1 cellular context compared by ENCODE assay signal in the genomic region with DNA sequence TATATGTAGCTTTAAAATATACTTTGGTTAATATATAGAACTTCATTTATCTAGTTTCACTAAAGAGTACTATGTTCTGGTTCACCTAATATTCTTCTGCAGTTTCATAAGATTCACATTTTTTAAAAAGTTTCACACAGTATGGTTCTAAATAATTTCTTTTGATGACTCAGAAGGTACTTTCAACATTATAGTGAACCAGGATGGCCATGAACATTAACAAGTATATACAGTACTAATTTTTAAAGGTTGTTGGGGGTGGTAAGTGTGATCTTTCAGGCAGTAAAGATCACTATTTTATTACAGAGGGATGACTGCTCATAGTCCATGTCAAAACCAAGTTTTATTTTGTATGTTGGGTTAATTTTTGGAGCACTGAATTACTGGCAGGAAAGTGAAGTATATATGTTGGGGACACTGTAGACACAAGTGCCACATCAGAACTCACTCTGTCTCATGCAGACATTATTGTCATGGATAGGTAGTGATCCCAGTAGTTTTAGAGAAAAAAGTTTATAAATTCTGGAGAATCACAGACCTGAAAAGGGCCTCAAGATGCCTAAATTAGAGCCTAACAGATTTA.
TF ChIP-seq lines count a peak whose summit lies in the region.

No MANE protein-coding gene starts in this region.

TF ChIP-seq in HepG2, 621 proteins besides CTCF, POLR2A, EP300 and RAD21:
- TF ChIP-seq NFKBIZ (CRISPR knock-in tag; IDR thresholded peaks at IDR 0.05) (no peak), ELF1 (CRISPR knock-in tag; IDR thresholded peaks at IDR 0.05) (no peak), NAIF1 (CRISPR knock-in tag; IDR thresholded peaks at IDR 0.05; ENCODE audit: borderline replicate concordance) (no peak), ARID2 (CRISPR knock-in tag; IDR thresholded peaks at IDR 0.05; ENCODE audit: borderline replicate concordance) (no peak), NR3C1 (CRISPR knock-in tag; IDR thresholded peaks at IDR 0.05) (no peak), ZNF569 (CRISPR knock-in tag; IDR thresholded peaks at IDR 0.05; ENCODE audit: borderline replicate concordance) (no peak), HOXA9 (CRISPR knock-in tag; IDR thresholded peaks at IDR 0.05; ENCODE audit: borderline replicate concordance) (no peak), ZNF24 (IDR thresholded peaks at IDR 0.05) (no peak), ZNF207 (IDR thresholded peaks at IDR 0.05; ENCODE audit: borderline replicate concordance) (no peak), TSC22D2 (CRISPR knock-in tag; IDR thresholded peaks at IDR 0.05; ENCODE audit: borderline replicate concordance) (no peak), GTF2F1 (IDR thresholded peaks at IDR 0.05; ENCODE audit: low read length) (no peak), HOXA7 (CRISPR knock-in tag; IDR thresholded peaks at IDR 0.05) (no peak), RXRB (CRISPR knock-in tag; IDR thresholded peaks at IDR 0.05; ENCODE audit: borderline replicate concordance) (no peak), NPAS2 (CRISPR knock-in tag; IDR thresholded peaks at IDR 0.05; ENCODE audit: borderline replicate concordance) (no peak), ZSCAN25 (CRISPR knock-in tag; IDR thresholded peaks at IDR 0.05) (no peak), NBN (conservative IDR thresholded peaks at IDR 0.05) (no peak), ASH2L (IDR thresholded peaks at IDR 0.05; ENCODE audit: insufficient read length, low read depth, low read length) (no peak), ZNF160 (CRISPR knock-in tag; IDR thresholded peaks at IDR 0.05) (no peak), ZNF782 (CRISPR knock-in tag; IDR thresholded peaks at IDR 0.05; ENCODE audit: borderline replicate concordance) (no peak)
- TF ChIP-seq, protein P1, sequence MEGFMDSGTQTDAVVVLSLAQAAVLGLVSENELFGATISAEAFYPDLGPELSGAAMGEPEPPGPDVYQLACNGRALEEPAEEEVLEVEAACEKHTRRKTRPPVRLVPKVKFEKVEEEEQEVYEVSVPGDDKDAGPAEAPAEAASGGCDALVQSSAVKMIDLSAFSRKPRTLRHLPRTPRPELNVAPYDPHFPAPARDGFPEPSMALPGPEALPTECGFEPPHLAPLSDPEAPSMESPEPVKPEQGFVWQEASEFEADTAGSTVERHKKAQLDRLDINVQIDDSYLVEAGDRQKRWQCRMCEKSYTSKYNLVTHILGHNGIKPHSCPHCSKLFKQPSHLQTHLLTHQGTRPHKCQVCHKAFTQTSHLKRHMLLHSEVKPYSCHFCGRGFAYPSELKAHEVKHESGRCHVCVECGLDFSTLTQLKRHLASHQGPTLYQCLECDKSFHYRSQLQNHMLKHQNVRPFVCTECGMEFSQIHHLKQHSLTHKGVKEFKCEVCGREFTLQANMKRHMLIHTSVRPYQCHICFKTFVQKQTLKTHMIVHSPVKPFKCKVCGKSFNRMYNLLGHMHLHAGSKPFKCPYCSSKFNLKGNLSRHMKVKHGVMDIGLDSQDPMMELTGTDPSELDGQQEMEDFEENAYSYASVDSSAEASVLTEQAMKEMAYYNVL (CRISPR knock-in tag; IDR thresholded peaks at IDR 0.05; ENCODE audit: borderline replicate concordance), result no peak
